19 cellular contexts compared by ENCODE assay signal in the genomic region with DNA sequence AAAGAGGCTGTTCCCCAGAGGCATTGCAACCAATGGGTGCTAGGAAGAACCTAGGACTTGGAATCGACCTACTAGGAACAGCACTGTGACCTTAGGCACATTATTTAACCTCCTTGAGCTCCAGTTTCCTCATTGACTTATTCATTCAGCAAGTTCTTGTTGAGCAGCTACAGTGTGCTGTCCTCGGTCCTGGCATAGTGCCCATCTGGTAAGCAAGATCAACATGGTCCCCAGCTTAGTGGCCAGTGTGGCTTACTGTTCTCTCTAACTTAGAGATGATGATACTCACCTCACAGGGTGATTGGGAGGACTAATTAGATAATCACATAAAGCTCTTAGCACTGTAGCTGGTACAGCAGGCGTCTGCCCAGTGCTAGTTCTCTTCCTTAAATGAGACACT. TPM values are rescaled to one million over a fixed set of nuclear protein-coding genes. Genes with fewer than 3 reads are reported as not detected.
DNase-seq lines count a peak whose midpoint lies in the region; ATAC-seq, FAIRE-seq and TF ChIP-seq lines count a peak whose summit lies in the region.
"Had no signal": no experiment of that assay in that cellular context is flagged by ENCODE, and none has a peak within 500 bp of the region (broad histone marks: within the 10 kb centered on the region; RNA-seq: fewer than 3 reads in every experiment).

No MANE protein-coding gene starts in this region.

- SMC1A ChIA-PET in GM12878 (lab: Charles Lee; ENCODE audit: uncharacterized antibody, unreplicated experiment), result interaction anchor here (1.0 kb wide), 1 partner anchor 40 kb away, joined by 3 read pairs; no protein-coding TSS in a partner anchor

- CTCF ChIA-PET in GM12878 (lab: Yijun Ruan, JAX), result interaction anchor here (0.5 to 1.4 kb wide), 2 partner anchors 14 to 953 kb away, joined by 3 to 4 read pairs; no protein-coding TSS in a partner anchor

- peaks cover 0 to 2% of the 10 kb centered on the region in 2 experiments; a peak in 1 of 4 replicates for H3K27me3 ChIP-seq in GM12878 (replicated peaks in 1 of 2; ENCODE audit: control insufficient read depth in 2 of 2, insufficient read depth in 2 of 2, low read length in 1 of 2)
- peaks cover 20% of the 10 kb centered on the region for H3K27me3 ChIP-seq in osteoblast (ENCODE audit: insufficient read depth, low read length)
- H3K27me3 ChIP-seq: MG63 had no signal

- ATAC-seq in GM12878 (no peak; the same call in 2 of the 3 replicates), HG03135 (IDR thresholded peaks at IDR 0.05; ENCODE audit: unreplicated experiment) (no peak)
- ATAC-seq: Right ventricle myocardium inferior had no signal

- POLR2A ChIA-PET in GM12878 (lab: Charles Lee), result interaction anchor here (0.9 kb wide), 1 partner anchor 15 kb away, joined by 4 read pairs; no protein-coding TSS in a partner anchor

- no peak overlapping the region for H3K27ac Mint-ChIP-seq in activated T-cell treated with anti-CD3 and anti-CD28 coated beads, Interleukin-2, amount 50 U/mL, for 24 hours
- H3K27ac Mint-ChIP-seq: H9 had no signal

- H3K27ac ChIP-seq in GM12878 (ENCODE audit: control insufficient read depth, insufficient read depth) (no peak overlapping the region), osteoblast (ENCODE audit: low read depth, low read length) (no peak overlapping the region)
- H3K27ac ChIP-seq: BLaER1 treated with 17β-estradiol and CSF1 and Interleukin-3, amounts not matched to agents 10 nM and 100 nM; SK-N-MC had no signal

- no peaks in the 10 kb centered on the region for H4K20me1 ChIP-seq in GM12878 (ENCODE audit: control insufficient read depth, insufficient read depth)
- no peaks in the 10 kb centered on the region for H4K20me1 ChIP-seq in osteoblast (ENCODE audit: insufficient read depth, low read length)
- H4K20me1 ChIP-seq: BLaER1 treated with 17β-estradiol and CSF1 and Interleukin-3, amounts not matched to agents 10 nM and 100 nM had no signal

- in situ Hi-C loops in GM12878 (cut with MboI), result no loop called here

- no peaks in the 10 kb centered on the region for H3K9me3 Mint-ChIP-seq in activated T-cell treated with anti-CD3 and anti-CD28 coated beads, Interleukin-2, amount 50 U/mL, for 24 hours
- H3K9me3 Mint-ChIP-seq: H9 had no signal

- TF ChIP-seq CTCF in NB4 (IDR thresholded peaks at IDR 0.05; ENCODE audit: low read depth, low read length) (no peak), GM12878 (IDR thresholded peaks at IDR 0.05 in 2 of 3, conservative IDR thresholded peaks at IDR 0.05 in 1 of 3; ENCODE audit: control insufficient read depth in 2 of 3, extremely low read depth in 1 of 3, insufficient read depth in 1 of 3, low read depth in 3 of 3, low read length in 3 of 3) (no peak), osteoblast (IDR thresholded peaks at IDR 0.05; ENCODE audit: extremely low read depth, low read depth, low read length) (no peak)

- no peaks in the 10 kb centered on the region for H3K4me1 Mint-ChIP-seq in activated T-cell treated with anti-CD3 and anti-CD28 coated beads, Interleukin-2, amount 50 U/mL, for 24 hours (ENCODE audit: low read depth)

- H3K4me3 ChIP-seq in NB4 (ENCODE audit: low read depth, low read length) (no peak overlapping the region), GM12878 (no peak overlapping the region), osteoblast (ENCODE audit: insufficient read depth, low read length) (no peak overlapping the region)
- H3K4me3 ChIP-seq: BLaER1 treated with 17β-estradiol and CSF1 and Interleukin-3, amounts not matched to agents 10 nM and 100 nM; MG63; SK-N-MC had no signal

- no peak overlapping the region for H3K4me3 Mint-ChIP-seq in activated T-cell treated with anti-CD3 and anti-CD28 coated beads, Interleukin-2, amount 50 U/mL, for 24 hours
- H3K4me3 Mint-ChIP-seq: H9 had no signal

- DNase-seq in NCI-H748 (lab: John Stamatoyannopoulos, UW; ENCODE audit: unreplicated experiment) (peak; percentile 8), NCI-H748 treated with DMSO at 0.1 percent for 48 hours (lab: John Stamatoyannopoulos, UW) (no peak), NB4 (ENCODE audit: low read depth) (peak; percentile 40), GM12878 (ENCODE audit: low read depth, low spot score) (no peak), osteoblast (ENCODE audit: insufficient read length, low spot score, missing footprints) (peak; percentile 64), pons (ENCODE audit: low spot score) (no peak)
- no peak for DNase-seq in activated T-cell treated with anti-CD3 and anti-CD28 coated beads, Interleukin-2, amount 50 U/mL, for 24 hours
- DNase-seq: H9, KBM-7, MG63, NCI-H1417 treated with DMSO at 0.1 percent for 48 hours, NCI-H2029 treated with DMSO at 0.1 percent for 48 hours, NCI-H524 had no signal

- peaks cover 8% of the 10 kb centered on the region for H3K27me3 Mint-ChIP-seq in activated T-cell treated with anti-CD3 and anti-CD28 coated beads, Interleukin-2, amount 50 U/mL, for 24 hours

- intact Hi-C loops in GM12878 (cut with micrococcal nuclease; ENCODE audit: unreplicated experiment), result no loop called here

- WGBS in GM12878 (ENCODE audit: insufficient coverage, insufficient replicate concordance, low lambda C conversion rate, missing lambda C conversion rate), result 5% methylated on average over 3 of the region's 3 CpGs

- H3K79me2 ChIP-seq in GM12878 (ENCODE audit: control insufficient read depth, insufficient read depth, low read length), result no peaks in the 10 kb centered on the region
- H3K79me2 ChIP-seq in osteoblast (ENCODE audit: insufficient read depth, low read length), result no peaks in the 10 kb centered on the region

- no peak for FAIRE-seq in GM12878 (lab: Jason Lieb, UNC)
- FAIRE-seq: HTR-8/SVneo had no signal

- H3K4me1 ChIP-seq in GM12878 (ENCODE audit: control insufficient read depth, insufficient read depth, low read length), result no peaks in the 10 kb centered on the region
- H3K4me1 ChIP-seq in osteoblast (ENCODE audit: insufficient read depth, low read length), result no peaks in the 10 kb centered on the region

- no peak for TF ChIP-seq POLR2A in NB4 (IDR thresholded peaks at IDR 0.05; ENCODE audit: extremely low read depth, insufficient read length)
- no peak for TF ChIP-seq POLR2A in GM12878 (IDR thresholded peaks at IDR 0.05; ENCODE audit: low read depth, low read length)

- BruUV-seq in GM12878 (replicated peaks; lab: Mats Ljungman, UMichigan), result no TSS peak

- no peak overlapping the region for H3K9ac ChIP-seq in GM12878 (ENCODE audit: control insufficient read depth, insufficient read depth, low read length)
- H3K9ac ChIP-seq: BLaER1 treated with 17β-estradiol and CSF1 and Interleukin-3, amounts not matched to agents 10 nM and 100 nM had no signal

- H2AFZ ChIP-seq in GM12878 (ENCODE audit: control insufficient read depth, low read depth, low read length), result no peak overlapping the region
- H2AFZ ChIP-seq in osteoblast (ENCODE audit: low read length), result no peak overlapping the region

- no peak for TF ChIP-seq RAD21 in GM12878 (IDR thresholded peaks at IDR 0.05; ENCODE audit: insufficient read depth, low read depth, low read length)

- H3K9me3 ChIP-seq in GM12878 (replicated peaks; ENCODE audit: control insufficient read depth, insufficient read depth, low read length), result no peaks in the 10 kb centered on the region
- H3K9me3 ChIP-seq in osteoblast (ENCODE audit: low read depth, low read length), result no peaks in the 10 kb centered on the region
- H3K9me3 ChIP-seq: BLaER1 treated with 17β-estradiol and CSF1 and Interleukin-3, amounts not matched to agents 10 nM and 100 nM; MG63 had no signal

- no peaks in the 10 kb centered on the region for H3K36me3 Mint-ChIP-seq in activated T-cell treated with anti-CD3 and anti-CD28 coated beads, Interleukin-2, amount 50 U/mL, for 24 hours (ENCODE audit: low read depth)

- H3K4me2 ChIP-seq in GM12878 (ENCODE audit: control insufficient read depth, insufficient read depth) (no peak overlapping the region), osteoblast (ENCODE audit: insufficient read depth, low read length) (no peak overlapping the region)
- H3K4me2 ChIP-seq: BLaER1 treated with 17β-estradiol and CSF1 and Interleukin-3, amounts not matched to agents 10 nM and 100 nM had no signal

- H3K36me3 ChIP-seq in GM12878 (ENCODE audit: control insufficient read depth in 2 of 2, insufficient read depth in 2 of 2, low read length in 1 of 2), result no peaks in the 10 kb centered on the region
- no peaks in the 10 kb centered on the region for H3K36me3 ChIP-seq in osteoblast (ENCODE audit: insufficient read depth, low read length)
- H3K36me3 ChIP-seq: BLaER1 treated with 17β-estradiol and CSF1 and Interleukin-3, amounts not matched to agents 10 nM and 100 nM; MG63 had no signal

- RAD21 ChIA-PET in GM12878 (lab: Charles Lee; ENCODE audit: unreplicated experiment), result interaction anchor here (1.4 kb wide), 1 partner anchor 55 kb away, joined by 3 read pairs; a partner anchor contains a TSS

- TF ChIP-seq EP300 in GM12878 (IDR thresholded peaks at IDR 0.05; ENCODE audit: borderline replicate concordance in 1 of 2, control insufficient read depth in 1 of 2, low read depth in 2 of 2, low read length in 2 of 2), result no peak

RNA-seq across cellular contexts. Expression of a gene that starts 8.2 kb away (rescaled TPM):
- not detected in 2 replicates for total RNA-seq in GM12878 (2013; cell fraction: nucleolus; rRNA removed)
- total RNA-seq in GM12878 (2014; rRNA removed) (not detected in 2 replicates), GM12878 (2014; rRNA removed; fragmentation: Illumina TruSeq; extraction: Trizol) (not detected in 2 replicates), GM12878 (2021) (not detected in 2 replicates), osteoblast (under 0.01 TPM in 1 of 2 replicates, not detected in the other)
- not detected for polyA plus RNA-seq in GM12878 (2011; ENCODE audit: low read depth)
- polyA plus RNA-seq in GM12878 (2011; rRNA removed) (not detected in 2 replicates), GM12878 (2014; fragmentation: Illumina TruSeq; extraction: Trizol) (not detected in 2 replicates), GM12878 (2014; fragmentation: Nextera tagmentation; extraction: Ambion mirVana) (not detected), GM12878 (2014; rRNA removed) (0.04 TPM in 1 of 2 replicates, not detected in the other), GM12878 (2016; fragmentation: Nextera tagmentation; extraction: Ambion mirVana) (not detected)
- not detected in 2 replicates for polyA plus RNA-seq in GM12878 (2011; cell fraction: cytosol; rRNA removed)
- 0.06 TPM in 1 of 2 replicates, not detected in the other for polyA plus RNA-seq in GM12878 (2011; cell fraction: nucleus; rRNA removed)
- 0.03 TPM in 1 of 2 replicates, not detected in the other for polyA plus RNA-seq in GM12878 (2012)
- not detected in 2 replicates for polyA minus RNA-seq in GM12878 (2011; rRNA and poly(A)+ RNA removed)
- polyA minus RNA-seq in GM12878 (2011; cell fraction: cytosol; rRNA and poly(A)+ RNA removed), result not detected in 2 replicates
- polyA minus RNA-seq in GM12878 (2011; cell fraction: nucleus; rRNA and poly(A)+ RNA removed), result not detected in 2 replicates

RNA-seq across cellular contexts. Expression of a gene that starts 11.4 kb away (rescaled TPM):
- total RNA-seq in GM12878 (2013; cell fraction: nucleolus; rRNA removed), result 11.5 and 13.9 TPM in 2 replicates
- total RNA-seq in GM12878 (2014; rRNA removed), result 17.3 and 18.0 TPM in 2 replicates
- 6.1 and 6.9 TPM in 2 replicates for total RNA-seq in GM12878 (2014; rRNA removed; fragmentation: Illumina TruSeq; extraction: Trizol)
- 18.5 and 20.5 TPM in 2 replicates for total RNA-seq in GM12878 (2021)
- 5.4 TPM for polyA plus RNA-seq in GM12878 (2011; ENCODE audit: low read depth)
- polyA plus RNA-seq in GM12878 (2011; rRNA removed), result 2.3 and 6.4 TPM in 2 replicates
- polyA plus RNA-seq in GM12878 (2011; cell fraction: cytosol; rRNA removed), result 9.8 and 12.0 TPM in 2 replicates
- 21.8 and 27.0 TPM in 2 replicates for polyA plus RNA-seq in GM12878 (2011; cell fraction: nucleus; rRNA removed)
- polyA plus RNA-seq in GM12878 (2012), result 9.7 and 10.2 TPM in 2 replicates
- polyA plus RNA-seq in GM12878 (2014; fragmentation: Illumina TruSeq; extraction: Trizol), result 3.3 and 6.8 TPM in 2 replicates
- polyA plus RNA-seq in GM12878 (2014; fragmentation: Nextera tagmentation; extraction: Ambion mirVana), result 1 to 10 TPM in 1 of 2 experiments, under 1 TPM in 1; 0.85 to 1.0 TPM
- 15.6 and 16.5 TPM in 2 replicates for polyA plus RNA-seq in GM12878 (2014; rRNA removed)
- polyA plus RNA-seq in GM12878 (2016; fragmentation: Nextera tagmentation; extraction: Ambion mirVana), result 10 to 100 TPM; 13.1 to 16.5 TPM
- polyA minus RNA-seq in GM12878 (2011; rRNA and poly(A)+ RNA removed), result 7.9 and 15.4 TPM in 2 replicates
- polyA minus RNA-seq in GM12878 (2011; cell fraction: cytosol; rRNA and poly(A)+ RNA removed), result 3.5 and 7.2 TPM in 2 replicates
- polyA minus RNA-seq in GM12878 (2011; cell fraction: nucleus; rRNA and poly(A)+ RNA removed), result 8.2 and 12.0 TPM in 2 replicates
- 24.2 and 29.7 TPM in 2 replicates for total RNA-seq in osteoblast

RNA-seq across cellular contexts. Expression of a gene that starts 28.2 kb away (rescaled TPM):
- not detected in 2 replicates for total RNA-seq in GM12878 (2013; cell fraction: nucleolus; rRNA removed)
- total RNA-seq in GM12878 (2014; rRNA removed) (not detected in 2 replicates), GM12878 (2014; rRNA removed; fragmentation: Illumina TruSeq; extraction: Trizol) (not detected in 2 replicates), GM12878 (2021) (0.15 TPM in 1 of 2 replicates, not detected in the other), osteoblast (not detected in 2 replicates)
- not detected for polyA plus RNA-seq in GM12878 (2011; ENCODE audit: low read depth)
- polyA plus RNA-seq in GM12878 (2011; rRNA removed) (not detected in 2 replicates), GM12878 (2014; fragmentation: Illumina TruSeq; extraction: Trizol) (not detected in 2 replicates), GM12878 (2014; fragmentation: Nextera tagmentation; extraction: Ambion mirVana) (not detected), GM12878 (2014; rRNA removed) (not detected in 2 replicates), GM12878 (2016; fragmentation: Nextera tagmentation; extraction: Ambion mirVana) (not detected)
- not detected in 2 replicates for polyA plus RNA-seq in GM12878 (2011; cell fraction: cytosol; rRNA removed)
- not detected in 2 replicates for polyA plus RNA-seq in GM12878 (2011; cell fraction: nucleus; rRNA removed)
- polyA plus RNA-seq in GM12878 (2012), result 0.09 TPM in 1 of 2 replicates, not detected in the other
- polyA minus RNA-seq in GM12878 (2011; rRNA and poly(A)+ RNA removed), result not detected in 2 replicates
- not detected in 2 replicates for polyA minus RNA-seq in GM12878 (2011; cell fraction: cytosol; rRNA and poly(A)+ RNA removed)
- not detected in 2 replicates for polyA minus RNA-seq in GM12878 (2011; cell fraction: nucleus; rRNA and poly(A)+ RNA removed)
- total RNA-seq: A172, Right ventricle myocardium inferior had no signal

RNA-seq across cellular contexts. Expression of a gene that starts 35.7 kb away (rescaled TPM):
- 91.4 and 92.0 TPM in 2 replicates for total RNA-seq in GM12878 (2013; cell fraction: nucleolus; rRNA removed)
- total RNA-seq in GM12878 (2014; rRNA removed) (17.9 and 18.0 TPM in 2 replicates), GM12878 (2014; rRNA removed; fragmentation: Illumina TruSeq; extraction: Trizol) (12.2 and 15.1 TPM in 2 replicates), GM12878 (2021) (16.1 and 24.5 TPM in 2 replicates), osteoblast (20.6 and 22.8 TPM in 2 replicates)
- 11.3 TPM for polyA plus RNA-seq in GM12878 (2011; ENCODE audit: low read depth)
- polyA plus RNA-seq in GM12878 (2011; rRNA removed) (16.2 and 25.9 TPM in 2 replicates), GM12878 (2014; fragmentation: Illumina TruSeq; extraction: Trizol) (18.1 and 18.6 TPM in 2 replicates), GM12878 (2014; fragmentation: Nextera tagmentation; extraction: Ambion mirVana) (10 to 100 TPM; 13.1 to 18.9 TPM), GM12878 (2014; rRNA removed) (26.3 and 27.4 TPM in 2 replicates), GM12878 (2016; fragmentation: Nextera tagmentation; extraction: Ambion mirVana) (10 to 100 TPM; 17.9 to 18.6 TPM)
- 30.6 and 33.3 TPM in 2 replicates for polyA plus RNA-seq in GM12878 (2011; cell fraction: cytosol; rRNA removed)
- polyA plus RNA-seq in GM12878 (2011; cell fraction: nucleus; rRNA removed), result 64.3 and 75.7 TPM in 2 replicates
- polyA plus RNA-seq in GM12878 (2012), result 16.4 and 19.0 TPM in 2 replicates
- 28.8 and 39.4 TPM in 2 replicates for polyA minus RNA-seq in GM12878 (2011; rRNA and poly(A)+ RNA removed)
- polyA minus RNA-seq in GM12878 (2011; cell fraction: cytosol; rRNA and poly(A)+ RNA removed), result 10.4 and 12.2 TPM in 2 replicates
- polyA minus RNA-seq in GM12878 (2011; cell fraction: nucleus; rRNA and poly(A)+ RNA removed), result 28.4 and 41.1 TPM in 2 replicates

RNA-seq across cellular contexts. Expression of a gene that starts 49.1 kb away (rescaled TPM):
- 28.7 and 29.6 TPM in 2 replicates for total RNA-seq in GM12878 (2013; cell fraction: nucleolus; rRNA removed)
- total RNA-seq in GM12878 (2014; rRNA removed), result 9.3 and 9.6 TPM in 2 replicates
- total RNA-seq in GM12878 (2014; rRNA removed; fragmentation: Illumina TruSeq; extraction: Trizol), result 9.4 and 10.0 TPM in 2 replicates
- total RNA-seq in GM12878 (2021), result 25.4 and 27.1 TPM in 2 replicates
- 7.9 TPM for polyA plus RNA-seq in GM12878 (2011; ENCODE audit: low read depth)
- polyA plus RNA-seq in GM12878 (2011; rRNA removed), result 14.5 and 18.4 TPM in 2 replicates
- polyA plus RNA-seq in GM12878 (2011; cell fraction: cytosol; rRNA removed), result 11.4 and 16.9 TPM in 2 replicates
- polyA plus RNA-seq in GM12878 (2011; cell fraction: nucleus; rRNA removed), result 21.6 and 24.8 TPM in 2 replicates
- 9.4 and 12.4 TPM in 2 replicates for polyA plus RNA-seq in GM12878 (2012)
- 21.5 and 25.9 TPM in 2 replicates for polyA plus RNA-seq in GM12878 (2014; fragmentation: Illumina TruSeq; extraction: Trizol)
- 1 to 10 TPM; 3.9 to 7.6 TPM for polyA plus RNA-seq in GM12878 (2014; fragmentation: Nextera tagmentation; extraction: Ambion mirVana)
- polyA plus RNA-seq in GM12878 (2014; rRNA removed), result 11.6 and 12.1 TPM in 2 replicates
- 1 to 10 TPM; 8.2 to 8.8 TPM for polyA plus RNA-seq in GM12878 (2016; fragmentation: Nextera tagmentation; extraction: Ambion mirVana)
- 20.2 and 23.0 TPM in 2 replicates for polyA minus RNA-seq in GM12878 (2011; rRNA and poly(A)+ RNA removed)
- 11.9 and 13.2 TPM in 2 replicates for polyA minus RNA-seq in GM12878 (2011; cell fraction: cytosol; rRNA and poly(A)+ RNA removed)
- polyA minus RNA-seq in GM12878 (2011; cell fraction: nucleus; rRNA and poly(A)+ RNA removed), result 8.0 and 13.5 TPM in 2 replicates
- 9.0 and 9.7 TPM in 2 replicates for total RNA-seq in osteoblast

Comparison
In these comparisons a context has a peak if more than half of its experiments do, and no peak if none do; other contexts are left out.
1. DNase-seq: peak in NCI-H748 (single experiment), NB4 (single experiment) and osteoblast (single experiment); none in NCI-H748 treated with DMSO at 0.1 percent for 48 hours (single experiment), GM12878 (single experiment), activated T-cell treated with anti-CD3 and anti-CD28 coated beads, Interleukin-2, amount 50 U/mL, for 24 hours (single experiment) and pons (single experiment).